ENCODE assay signal across 17 cellular contexts in genomic region chr2:175804130-175804529, GRCh38.
DNase-seq lines count a peak whose midpoint lies in the region; TF ChIP-seq lines count a peak whose summit lies in the region.
"Had no signal": no experiment of that assay in that cellular context is flagged by ENCODE, and none has a peak within 500 bp of the region (broad histone marks: within the 10 kb centered on the region; RNA-seq: fewer than 3 reads in every experiment).

No MANE protein-coding gene starts in this region.

- no peak overlapping the region for H2BK20ac ChIP-seq in H9 (ENCODE audit: low read depth, low read length, poor library complexity, severe bottlenecking)

- no peak overlapping the region for H3K4me3 Mint-ChIP-seq in neural progenitor cell
- H3K4me3 Mint-ChIP-seq in H9: no peak overlapping the region
- no peak overlapping the region for H3K4me3 Mint-ChIP-seq in endothelial cell (ENCODE audit: unreplicated experiment)

- no peaks in the 10 kb centered on the region for H3K36me3 ChIP-seq in neural progenitor cell
- H3K36me3 ChIP-seq: BLaER1 treated with 17β-estradiol and CSF1 and Interleukin-3, amounts not matched to agents 10 nM and 100 nM had no signal

- H4K5ac ChIP-seq in H9 (ENCODE audit: insufficient read length, low read depth, low read length): no peak overlapping the region

- no peak overlapping the region for H4K91ac ChIP-seq in H9 (ENCODE audit: insufficient read length, low read depth, low read length)

- no peak overlapping the region for H2BK15ac ChIP-seq in H9 (ENCODE audit: low read depth, low read length)

- peaks cover 12% of the 10 kb centered on the region for H3K4me1 Mint-ChIP-seq in neural progenitor cell
- H3K4me1 Mint-ChIP-seq in H9: peaks cover 4 to 6% of the 10 kb centered on the region in 2 experiments; a peak in 3 of 4 replicates
- peaks cover 5% of the 10 kb centered on the region for H3K4me1 Mint-ChIP-seq in endothelial cell (ENCODE audit: unreplicated experiment)

- H3K9me3 ChIP-seq in neural progenitor cell (ENCODE audit: low read depth) (no peaks in the 10 kb centered on the region), H9 (ENCODE audit: control insufficient read depth, low read depth, low read length) (no peaks in the 10 kb centered on the region)
- H3K9me3 ChIP-seq: BLaER1 treated with 17β-estradiol and CSF1 and Interleukin-3, amounts not matched to agents 10 nM and 100 nM had no signal

- H3K9ac ChIP-seq in neural progenitor cell: no peak overlapping the region
- no peak overlapping the region for H3K9ac ChIP-seq in H9 (ENCODE audit: extremely low read depth, insufficient read length, low read length)
- H3K9ac ChIP-seq: BLaER1 treated with 17β-estradiol and CSF1 and Interleukin-3, amounts not matched to agents 10 nM and 100 nM had no signal

- no CpG with 5 or more reads among the region's 5 CpGs for WGBS in H9 (ENCODE audit: extremely low coverage, insufficient read length, low lambda C conversion rate)

- H3K4me2 ChIP-seq in neural progenitor cell (no peak overlapping the region), H9 (ENCODE audit: insufficient read depth, insufficient read length, low read length) (no peak overlapping the region)
- H3K4me2 ChIP-seq: BLaER1 treated with 17β-estradiol and CSF1 and Interleukin-3, amounts not matched to agents 10 nM and 100 nM had no signal

- no peak overlapping the region for H3T11ph ChIP-seq in H9 (ENCODE audit: low read length)

- H3K36me3 Mint-ChIP-seq in neural progenitor cell (no peaks in the 10 kb centered on the region), H9 (ENCODE audit: insufficient read depth in 1 of 3, low read depth in 3 of 3) (no peaks in the 10 kb centered on the region), endothelial cell (ENCODE audit: low read depth, unreplicated experiment) (no peaks in the 10 kb centered on the region)

- H3K4ac ChIP-seq in H9 (ENCODE audit: low read depth, low read length): no peak overlapping the region

- DNase-seq in NCI-H1417 (lab: John Stamatoyannopoulos, UW) (peak in 2 of 3 experiments; percentile 18 to 82), NCI-H1417 treated with DMSO at 0.1 percent for 48 hours (lab: John Stamatoyannopoulos, UW) (no peak), NCI-H2029 (lab: John Stamatoyannopoulos, UW) (peak; percentile 51), NCI-H510A treated with DMSO at 0.1 percent for 48 hours (lab: John Stamatoyannopoulos, UW) (peak; percentile 23), neural progenitor cell (ENCODE audit: low spot score) (peak; percentile 9), H9 (no peak), NCI-H146 (lab: John Stamatoyannopoulos, UW) (no peak), endothelial cell (ENCODE audit: low spot score) (no peak)
- DNase-seq: 8988T, GDM1, HCEC 1CT, KBM-7, NCI-H1048, NCI-H526 treated with DMSO at 0.1 percent for 48 hours, T-helper 1 cell had no signal

- no peaks in the 10 kb centered on the region for H3K9me3 Mint-ChIP-seq in neural progenitor cell
- no peaks in the 10 kb centered on the region for H3K9me3 Mint-ChIP-seq in H9
- H3K9me3 Mint-ChIP-seq in endothelial cell (ENCODE audit: unreplicated experiment): no peaks in the 10 kb centered on the region

- no peak overlapping the region for H2BK120ac ChIP-seq in H9 (ENCODE audit: low read depth, low read length, poor library complexity, severe bottlenecking)

- H3K18ac ChIP-seq in H9 (ENCODE audit: insufficient read length, low read depth, low read length): no peak overlapping the region

- no peaks in the 10 kb centered on the region for H3F3A ChIP-seq in neural progenitor cell (ENCODE audit: low read depth)

- H2AFZ ChIP-seq in neural progenitor cell (replicated peaks) (peak overlapping the region; percentile 59), H9 (ENCODE audit: low read length) (no peak overlapping the region)

- no peaks in the 10 kb centered on the region for H3K27me3 ChIP-seq in neural progenitor cell
- H3K27me3 ChIP-seq in H9 (ENCODE audit: insufficient read depth, low read length): no peaks in the 10 kb centered on the region
- H3K27me3 ChIP-seq: BLaER1 treated with 17β-estradiol and CSF1 and Interleukin-3, amounts not matched to agents 10 nM and 100 nM had no signal

- no peak overlapping the region for H2BK5ac ChIP-seq in H9 (ENCODE audit: insufficient read length, low read length)

- no peak overlapping the region for H2BK12ac ChIP-seq in H9 (ENCODE audit: insufficient read length, low read depth, low read length)

- no peaks in the 10 kb centered on the region for H3K23me2 ChIP-seq in H9 (ENCODE audit: insufficient read length, low read depth, low read length, poor library complexity, severe bottlenecking)

- H4K8ac ChIP-seq in H9 (replicated peaks; ENCODE audit: insufficient read length, low read depth, low read length): no peak overlapping the region

- H3K56ac ChIP-seq in H9 (ENCODE audit: insufficient read length, low read depth, low read length): no peak overlapping the region

- H3K4me3 ChIP-seq in neural progenitor cell: no peak overlapping the region
- H3K4me3 ChIP-seq: BLaER1 treated with 17β-estradiol and CSF1 and Interleukin-3, amounts not matched to agents 10 nM and 100 nM; SK-N-MC had no signal

- H3K14ac ChIP-seq in H9 (ENCODE audit: insufficient read depth, low read length): no peak overlapping the region

- H3K27ac Mint-ChIP-seq in neural progenitor cell: no peak overlapping the region
- no peak overlapping the region for H3K27ac Mint-ChIP-seq in H9
- H3K27ac Mint-ChIP-seq in endothelial cell (ENCODE audit: unreplicated experiment): no peak overlapping the region

- H3K27ac ChIP-seq in neural progenitor cell (no peak overlapping the region), H9 (ENCODE audit: insufficient read length, low read depth, low read length) (no peak overlapping the region)
- H3K27ac ChIP-seq: BLaER1 treated with 17β-estradiol and CSF1 and Interleukin-3, amounts not matched to agents 10 nM and 100 nM; SK-N-MC had no signal

- no peaks in the 10 kb centered on the region for H3K79me2 ChIP-seq in neural progenitor cell (ENCODE audit: low read depth)
- H3K79me2 ChIP-seq in H9 (ENCODE audit: insufficient read depth, low read length): no peaks in the 10 kb centered on the region

- no peaks in the 10 kb centered on the region for H3K79me1 ChIP-seq in H9 (ENCODE audit: insufficient read depth, low read depth, low read length, poor library complexity, severe bottlenecking)

- no peak overlapping the region for H2AK5ac ChIP-seq in H9 (ENCODE audit: insufficient read length, low read length)

- H3K27me3 Mint-ChIP-seq in neural progenitor cell (ENCODE audit: insufficient read depth, low read depth) (no peaks in the 10 kb centered on the region), H9 (ENCODE audit: low read depth) (no peaks in the 10 kb centered on the region), endothelial cell (ENCODE audit: unreplicated experiment) (no peaks in the 10 kb centered on the region)

- TF ChIP-seq CTCF in neural progenitor cell (IDR thresholded peaks at IDR 0.05): no peak
- TF ChIP-seq CTCF in H9 (conservative IDR thresholded peaks at IDR 0.05): no peak
- TF ChIP-seq CTCF in endothelial cell (IDR thresholded peaks at IDR 0.05; ENCODE audit: unreplicated experiment): no peak

- no peaks in the 10 kb centered on the region for H4K20me1 ChIP-seq in neural progenitor cell (ENCODE audit: low read depth)
- H4K20me1 ChIP-seq in H9 (ENCODE audit: control insufficient read depth, insufficient read depth, insufficient read length): no peaks in the 10 kb centered on the region
- H4K20me1 ChIP-seq: BLaER1 treated with 17β-estradiol and CSF1 and Interleukin-3, amounts not matched to agents 10 nM and 100 nM had no signal

- H3K4me1 ChIP-seq in neural progenitor cell (peaks cover 11% of the 10 kb centered on the region), H9 (ENCODE audit: insufficient read depth, low read length) (no peaks in the 10 kb centered on the region)
- H3K4me1 ChIP-seq: BLaER1 treated with 17β-estradiol and CSF1 and Interleukin-3, amounts not matched to agents 10 nM and 100 nM had no signal

- no peak overlapping the region for H3K23ac ChIP-seq in H9 (ENCODE audit: insufficient read length, low read depth, low read length)

Comparison
In these comparisons a context has a peak if more than half of its experiments do, and no peak if none do; other contexts are left out.
1. DNase-seq: peak in NCI-H1417 (2 of 3), NCI-H2029 (single experiment), NCI-H510A treated with DMSO at 0.1 percent for 48 hours (single experiment) and neural progenitor cell (single experiment); none in NCI-H1417 treated with DMSO at 0.1 percent for 48 hours (single experiment), H9 (single experiment), NCI-H146 (single experiment) and endothelial cell (single experiment).